In genomic region chr12:113142886-113143329, GRCh38 we compare ENCODE assay signal across 16 cellular contexts. TPM values are rescaled to one million over a fixed set of nuclear protein-coding genes. Genes with fewer than 3 reads are reported as not detected.
DNase-seq lines count a peak whose midpoint lies in the region; ATAC-seq and TF ChIP-seq lines count a peak whose summit lies in the region.
"Had no signal": no experiment of that assay in that cellular context is flagged by ENCODE, and none has a peak within 500 bp of the region (broad histone marks: within the 10 kb centered on the region; RNA-seq: fewer than 3 reads in every experiment).

No MANE protein-coding gene starts in this region.

- DNase-seq in Right ventricle myocardium inferior (ENCODE audit: missing footprints) (no peak), cardiac septum (ENCODE audit: low spot score) (no peak), caudate nucleus (lab: John Stamatoyannopoulos, UW) (no peak), type B pancreatic cell (ENCODE audit: extremely low spot score, unreplicated experiment) (no peak), mesendoderm (no peak)
- no peak for DNase-seq in activated T-helper 1 cell treated with anti-CD3 and anti-CD28 coated beads, Interleukin-12 subunit alpha, Interleukin-12 subunit beta, Interleukin-2, Interleukin-4 antibody, amounts not matched to agents 30 ng/mL and 10 ng/mL and 1 ng/mL, durations not matched to agents 14 hours and 24 hours and 36 hours (ENCODE audit: low spot score)
- DNase-seq: glutamatergic neuron; MM.1S; NCI-H2171; NK-92 treated with Interleukin-12 subunit alpha and Interleukin-12 subunit beta, amount 100 ng/mL, for 24 hours had no signal

- H3K9me3 ChIP-seq in mucosa of rectum (ENCODE audit: control insufficient read depth in 2 of 2, low read length in 2 of 2), result no peaks in the 10 kb centered on the region

- H3K27me3 ChIP-seq in mucosa of rectum (ENCODE audit: control insufficient read depth in 2 of 2, insufficient read depth in 2 of 2, low read length in 2 of 2) (no peaks in the 10 kb centered on the region), mesendoderm (ENCODE audit: insufficient read depth, low read length, poor library complexity) (no peaks in the 10 kb centered on the region)

- H3K9ac ChIP-seq in mucosa of rectum (ENCODE audit: low read depth in 1 of 2, low read length in 2 of 2) (no peak overlapping the region), mesendoderm (ENCODE audit: low read length) (no peak overlapping the region)

- no peak overlapping the region for H2BK5ac ChIP-seq in mesendoderm (ENCODE audit: low read length)

- H3K4me3 ChIP-seq in mucosa of rectum (ENCODE audit: low read length in 2 of 2), result no peak overlapping the region
- H3K4me3 ChIP-seq in mesendoderm (ENCODE audit: low read length), result no peak overlapping the region

- H3K79me2 ChIP-seq in mesendoderm (ENCODE audit: control insufficient read depth, insufficient read depth, low read length), result no peaks in the 10 kb centered on the region

- no peaks in the 10 kb centered on the region for H3K79me1 ChIP-seq in mesendoderm (ENCODE audit: low read length)

- H2BK15ac ChIP-seq in mesendoderm (replicated peaks; ENCODE audit: low read depth), result no peak overlapping the region

- no peak overlapping the region for H3K4me3 Mint-ChIP-seq in type B pancreatic cell
- H3K4me3 Mint-ChIP-seq in activated T-helper 1 cell treated with anti-CD3 and anti-CD28 coated beads, Interleukin-12 subunit alpha, Interleukin-12 subunit beta, Interleukin-2, Interleukin-4 antibody, amounts not matched to agents 30 ng/mL and 10 ng/mL and 1 ng/mL, durations not matched to agents 14 hours and 24 hours and 36 hours, result no peak overlapping the region
- H3K4me3 Mint-ChIP-seq: activated naive CD8-positive, alpha-beta T cell; naive thymus-derived CD8-positive, alpha-beta T cell; WTC11 had no signal

- no peaks in the 10 kb centered on the region for H3K9me3 Mint-ChIP-seq in type B pancreatic cell
- H3K9me3 Mint-ChIP-seq in activated T-helper 1 cell treated with anti-CD3 and anti-CD28 coated beads, Interleukin-12 subunit alpha, Interleukin-12 subunit beta, Interleukin-2, Interleukin-4 antibody, amounts not matched to agents 30 ng/mL and 10 ng/mL and 1 ng/mL, durations not matched to agents 14 hours and 24 hours and 36 hours, result no peaks in the 10 kb centered on the region

- no peak for TF ChIP-seq CTCF in type B pancreatic cell (conservative IDR thresholded peaks at IDR 0.05)

- ATAC-seq in Right ventricle myocardium inferior (peak; percentile 44), HG03460 (IDR thresholded peaks at IDR 0.05; ENCODE audit: unreplicated experiment) (no peak)

- no peak overlapping the region for H3K4ac ChIP-seq in mesendoderm (ENCODE audit: low read depth, low read length)

- H3K36me3 ChIP-seq in mucosa of rectum (ENCODE audit: control insufficient read depth in 2 of 2, insufficient read depth in 2 of 2, low read length in 2 of 2) (no peaks in the 10 kb centered on the region), mesendoderm (ENCODE audit: control insufficient read depth, insufficient read depth, low read length) (no peaks in the 10 kb centered on the region)

- H3K4me1 ChIP-seq in mucosa of rectum (ENCODE audit: control insufficient read depth in 2 of 2, insufficient read depth in 2 of 2, low read length in 2 of 2) (peaks cover 6 to 11% of the 10 kb centered on the region in 2 donors), mesendoderm (ENCODE audit: control insufficient read depth, low read depth, low read length) (no peaks in the 10 kb centered on the region)

- H2AK5ac ChIP-seq in mesendoderm (ENCODE audit: low read length), result no peak overlapping the region

- no peaks in the 10 kb centered on the region for H3K27me3 Mint-ChIP-seq in type B pancreatic cell
- H3K27me3 Mint-ChIP-seq in activated T-helper 1 cell treated with anti-CD3 and anti-CD28 coated beads, Interleukin-12 subunit alpha, Interleukin-12 subunit beta, Interleukin-2, Interleukin-4 antibody, amounts not matched to agents 30 ng/mL and 10 ng/mL and 1 ng/mL, durations not matched to agents 14 hours and 24 hours and 36 hours (ENCODE audit: insufficient read depth), result peaks cover 15% of the 10 kb centered on the region
- H3K27me3 Mint-ChIP-seq: activated naive CD8-positive, alpha-beta T cell had no signal

- H3K23ac ChIP-seq in mesendoderm (ENCODE audit: low read length), result no peak overlapping the region

- no peak overlapping the region for H4K5ac ChIP-seq in mesendoderm (ENCODE audit: low read length)

- WGBS in mesendoderm (ENCODE audit: extremely low coverage, insufficient coverage, low lambda C conversion rate), result no CpG with 5 or more reads among the region's 5 CpGs

- H3K4me1 Mint-ChIP-seq in type B pancreatic cell (ENCODE audit: unreplicated experiment), result no peaks in the 10 kb centered on the region
- no peaks in the 10 kb centered on the region for H3K4me1 Mint-ChIP-seq in activated T-helper 1 cell treated with anti-CD3 and anti-CD28 coated beads, Interleukin-12 subunit alpha, Interleukin-12 subunit beta, Interleukin-2, Interleukin-4 antibody, amounts not matched to agents 30 ng/mL and 10 ng/mL and 1 ng/mL, durations not matched to agents 14 hours and 24 hours and 36 hours (ENCODE audit: low read depth)

- no peak overlapping the region for H4K8ac ChIP-seq in mesendoderm (ENCODE audit: low read depth, low read length)

- no peak overlapping the region for H3K18ac ChIP-seq in mesendoderm (ENCODE audit: low read length)

- peak overlapping the region; percentile 20 for H3K27ac Mint-ChIP-seq in type B pancreatic cell
- no peak overlapping the region for H3K27ac Mint-ChIP-seq in activated T-helper 1 cell treated with anti-CD3 and anti-CD28 coated beads, Interleukin-12 subunit alpha, Interleukin-12 subunit beta, Interleukin-2, Interleukin-4 antibody, amounts not matched to agents 30 ng/mL and 10 ng/mL and 1 ng/mL, durations not matched to agents 14 hours and 24 hours and 36 hours
- H3K27ac Mint-ChIP-seq: WTC11 had no signal

- no peaks in the 10 kb centered on the region for H3K36me3 Mint-ChIP-seq in type B pancreatic cell
- no peaks in the 10 kb centered on the region for H3K36me3 Mint-ChIP-seq in activated T-helper 1 cell treated with anti-CD3 and anti-CD28 coated beads, Interleukin-12 subunit alpha, Interleukin-12 subunit beta, Interleukin-2, Interleukin-4 antibody, amounts not matched to agents 30 ng/mL and 10 ng/mL and 1 ng/mL, durations not matched to agents 14 hours and 24 hours and 36 hours (ENCODE audit: low read depth)
- H3K36me3 Mint-ChIP-seq: naive thymus-derived CD8-positive, alpha-beta T cell had no signal

- H2BK120ac ChIP-seq in mesendoderm (ENCODE audit: low read depth, low read length), result no peak overlapping the region

- H3K56ac ChIP-seq in mesendoderm (ENCODE audit: low read length), result no peak overlapping the region

- intact Hi-C loops in Right ventricle myocardium inferior (cut with DNase I), result no loop called here
- intact Hi-C loops in cardiac septum (cut with DNase I), result no loop called here
- intact Hi-C loops in activated T-helper 1 cell treated with anti-CD3 and anti-CD28 coated beads, Interleukin-12 subunit alpha, Interleukin-12 subunit beta, Interleukin-2, Interleukin-4 antibody, amounts not matched to agents 30 ng/mL and 10 ng/mL and 1 ng/mL, durations not matched to agents 14 hours and 24 hours and 36 hours (cut with micrococcal nuclease), result no loop called here

- peak overlapping the region; percentile 83 for H3K27ac ChIP-seq in caudate nucleus (ENCODE audit: low read depth, low read length)
- peak overlapping the region; percentile 52 to 75 for H3K27ac ChIP-seq in mucosa of rectum (ENCODE audit: low read depth in 2 of 2, low read length in 2 of 2)
- no peak overlapping the region for H3K27ac ChIP-seq in mesendoderm (ENCODE audit: low read depth, low read length)

- H3K4me2 ChIP-seq in mesendoderm (ENCODE audit: low read length), result no peak overlapping the region

RNA-seq across cellular contexts. Expression of gene CFAP73, which starts 6.6 kb away (rescaled TPM):
- total RNA-seq in Right ventricle myocardium inferior (not detected), cardiac septum (not detected), type B pancreatic cell (ENCODE audit: low replicate concordance) (0.27 and 0.81 TPM in 2 replicates)
- polyA plus RNA-seq in mesendoderm (2013, experiment 1 of 2), result 0.03 TPM
- not detected for polyA plus RNA-seq in mesendoderm (2013, experiment 2 of 2)
- 0.16 and 0.17 TPM in 2 replicates for total RNA-seq in activated T-helper 1 cell treated with anti-CD3 and anti-CD28 coated beads, Interleukin-12 subunit alpha, Interleukin-12 subunit beta, Interleukin-2, Interleukin-4 antibody, amounts not matched to agents 30 ng/mL and 10 ng/mL and 1 ng/mL, durations not matched to agents 14 hours and 24 hours and 36 hours
- total RNA-seq: epithelial cell of proximal tubule had no signal
- polyA plus RNA-seq: naive thymus-derived CD8-positive, alpha-beta T cell had no signal

RNA-seq across cellular contexts. Expression of gene RASAL1, which starts 7.3 kb away (rescaled TPM):
- total RNA-seq in Right ventricle myocardium inferior (not detected), cardiac septum (not detected), type B pancreatic cell (ENCODE audit: low replicate concordance) (0.58 and 2.7 TPM in 2 replicates)
- 1.3 TPM for polyA plus RNA-seq in mesendoderm (2013, experiment 1 of 2)
- polyA plus RNA-seq in mesendoderm (2013, experiment 2 of 2), result 1.2 TPM
- 0.10 and 0.34 TPM in 2 replicates for total RNA-seq in activated T-helper 1 cell treated with anti-CD3 and anti-CD28 coated beads, Interleukin-12 subunit alpha, Interleukin-12 subunit beta, Interleukin-2, Interleukin-4 antibody, amounts not matched to agents 30 ng/mL and 10 ng/mL and 1 ng/mL, durations not matched to agents 14 hours and 24 hours and 36 hours

RNA-seq across cellular contexts. Expression of gene DDX54, which starts 42.4 kb away (rescaled TPM):
- 38.5 TPM for total RNA-seq in Right ventricle myocardium inferior
- 35.5 TPM for total RNA-seq in cardiac septum
- total RNA-seq in type B pancreatic cell (ENCODE audit: low replicate concordance), result 53.9 and 66.1 TPM in 2 replicates
- polyA plus RNA-seq in mesendoderm (2013, experiment 1 of 2), result 78.4 TPM
- 78.6 TPM for polyA plus RNA-seq in mesendoderm (2013, experiment 2 of 2)
- 121 and 133 TPM in 2 replicates for total RNA-seq in activated T-helper 1 cell treated with anti-CD3 and anti-CD28 coated beads, Interleukin-12 subunit alpha, Interleukin-12 subunit beta, Interleukin-2, Interleukin-4 antibody, amounts not matched to agents 30 ng/mL and 10 ng/mL and 1 ng/mL, durations not matched to agents 14 hours and 24 hours and 36 hours

RNA-seq across cellular contexts. Expression of gene RITA1, which starts 42.6 kb away (rescaled TPM):
- total RNA-seq in Right ventricle myocardium inferior (18.1 TPM), cardiac septum (11.0 TPM), type B pancreatic cell (ENCODE audit: low replicate concordance) (19.0 and 21.7 TPM in 2 replicates)
- 18.4 TPM for polyA plus RNA-seq in mesendoderm (2013, experiment 1 of 2)
- 18.4 TPM for polyA plus RNA-seq in mesendoderm (2013, experiment 2 of 2)
- total RNA-seq in activated T-helper 1 cell treated with anti-CD3 and anti-CD28 coated beads, Interleukin-12 subunit alpha, Interleukin-12 subunit beta, Interleukin-2, Interleukin-4 antibody, amounts not matched to agents 30 ng/mL and 10 ng/mL and 1 ng/mL, durations not matched to agents 14 hours and 24 hours and 36 hours, result 27.1 and 31.4 TPM in 2 replicates
